Comparison of ENCODE assay signal across 1 cellular context in genomic region chr1:202959276-202959620, GRCh38.
A peak's percentile ranks its signal among the peaks of the same experiment; 100 is the strongest.
TF ChIP-seq lines count a peak whose summit lies in the region.

No MANE protein-coding gene starts in this region.

TF ChIP-seq in K562, 482 proteins besides CTCF, POLR2A, EP300 and RAD21 (continues in another document):
- TF ChIP-seq CEBPB (tag; IDR thresholded peaks at IDR 0.05) (peak; percentile 90), HMBOX1 (IDR thresholded peaks at IDR 0.05) (peak; percentile 63), CGGBP1 (CRISPR knock-in tag; IDR thresholded peaks at IDR 0.05) (no peak), CAMTA2 (CRISPR knock-in tag; conservative IDR thresholded peaks at IDR 0.05) (no peak), HDAC8 (tag; IDR thresholded peaks at IDR 0.05) (no peak), BCL6 (CRISPR knock-in tag; IDR thresholded peaks at IDR 0.05) (no peak), CTCFL (IDR thresholded peaks at IDR 0.05; ENCODE audit: borderline replicate concordance, insufficient read depth, low read depth, low read length, poor library complexity, severe bottlenecking) (no peak), ZBTB40 (IDR thresholded peaks at IDR 0.05) (no peak), ZBTB40 (CRISPR knock-in tag; IDR thresholded peaks at IDR 0.05) (no peak), ZNF764 (CRISPR knock-in tag; IDR thresholded peaks at IDR 0.05; ENCODE audit: low read depth) (no peak), ERF (CRISPR knock-in tag; IDR thresholded peaks at IDR 0.05) (no peak), TEAD1 (CRISPR knock-in tag; IDR thresholded peaks at IDR 0.05) (peak in 1 of 2 experiments; percentile 86; a peak in 1 of 4 replicates), ATF3 (IDR thresholded peaks at IDR 0.05) (peak; percentile 82), ATF3 (CRISPR knock-in tag; conservative IDR thresholded peaks at IDR 0.05) (no peak), ARNT (IDR thresholded peaks at IDR 0.05) (peak in 1 of 2 experiments; percentile 95; a peak in 1 of 4 replicates), KLF1 (tag; IDR thresholded peaks at IDR 0.05) (no peak), ILK (tag; IDR thresholded peaks at IDR 0.05; ENCODE audit: borderline replicate concordance, low read depth) (no peak), FOXK1 (CRISPR knock-in tag; IDR thresholded peaks at IDR 0.05; ENCODE audit: borderline replicate concordance) (no peak), ATF7 (IDR thresholded peaks at IDR 0.05) (no peak), FUS (optimal IDR thresholded peaks at IDR 0.05; ENCODE audit: low read depth, low read length) (no peak), JUND (IDR thresholded peaks at IDR 0.05; ENCODE audit: borderline replicate concordance, low read depth, low read length) (peak; percentile 78; the same call in 1 of the 2 replicates), JUND (tag; IDR thresholded peaks at IDR 0.05; ENCODE audit: borderline replicate concordance, low read depth, low read length) (peak; percentile 88), PHTF2 (CRISPR knock-in tag; IDR thresholded peaks at IDR 0.05) (no peak), ZNF124 (CRISPR knock-in tag; IDR thresholded peaks at IDR 0.05) (no peak), RBM34 (IDR thresholded peaks at IDR 0.05; ENCODE audit: borderline replicate concordance, insufficient read depth, low read length) (no peak), CREB3 (tag; conservative IDR thresholded peaks at IDR 0.05; ENCODE audit: low read depth) (no peak), JUN (IDR thresholded peaks at IDR 0.05; ENCODE audit: borderline replicate concordance, low read depth, low read length) (0 out of 2 replicates have a peak, but pooled peaks have one; percentile 46), JUN (CRISPR knock-in tag; IDR thresholded peaks at IDR 0.05; ENCODE audit: borderline replicate concordance) (no peak), C11orf30 (IDR thresholded peaks at IDR 0.05; ENCODE audit: low read depth) (no peak), ZNF253 (CRISPR knock-in tag; conservative IDR thresholded peaks at IDR 0.05) (no peak), MTA2 (IDR thresholded peaks at IDR 0.05; ENCODE audit: low read depth) (no peak), FIP1L1 (IDR thresholded peaks at IDR 0.05; ENCODE audit: low read depth, low read length, poor library complexity, severe bottlenecking) (no peak), FOXA3 (CRISPR knock-in tag; conservative IDR thresholded peaks at IDR 0.05 in 1 of 2, IDR thresholded peaks at IDR 0.05 in 1 of 2) (no peak), DNMT1 (IDR thresholded peaks at IDR 0.05) (no peak), GATAD2A (IDR thresholded peaks at IDR 0.05) (no peak), SRSF9 (IDR thresholded peaks at IDR 0.05; ENCODE audit: borderline replicate concordance, low read depth, low read length) (no peak), POLR2H (tag; IDR thresholded peaks at IDR 0.05; ENCODE audit: low read depth) (no peak), SUPT5H (IDR thresholded peaks at IDR 0.05) (no peak), ZNF696 (CRISPR knock-in tag; conservative IDR thresholded peaks at IDR 0.05) (no peak), HMG20B (CRISPR knock-in tag; IDR thresholded peaks at IDR 0.05) (no peak), MTA3 (IDR thresholded peaks at IDR 0.05; ENCODE audit: borderline replicate concordance) (no peak), TEAD4 (IDR thresholded peaks at IDR 0.05; ENCODE audit: low read length) (peak; percentile 82), TEAD4 (CRISPR knock-in tag; IDR thresholded peaks at IDR 0.05; ENCODE audit: borderline replicate concordance) (no peak)
- TF ChIP-seq, protein P1, sequence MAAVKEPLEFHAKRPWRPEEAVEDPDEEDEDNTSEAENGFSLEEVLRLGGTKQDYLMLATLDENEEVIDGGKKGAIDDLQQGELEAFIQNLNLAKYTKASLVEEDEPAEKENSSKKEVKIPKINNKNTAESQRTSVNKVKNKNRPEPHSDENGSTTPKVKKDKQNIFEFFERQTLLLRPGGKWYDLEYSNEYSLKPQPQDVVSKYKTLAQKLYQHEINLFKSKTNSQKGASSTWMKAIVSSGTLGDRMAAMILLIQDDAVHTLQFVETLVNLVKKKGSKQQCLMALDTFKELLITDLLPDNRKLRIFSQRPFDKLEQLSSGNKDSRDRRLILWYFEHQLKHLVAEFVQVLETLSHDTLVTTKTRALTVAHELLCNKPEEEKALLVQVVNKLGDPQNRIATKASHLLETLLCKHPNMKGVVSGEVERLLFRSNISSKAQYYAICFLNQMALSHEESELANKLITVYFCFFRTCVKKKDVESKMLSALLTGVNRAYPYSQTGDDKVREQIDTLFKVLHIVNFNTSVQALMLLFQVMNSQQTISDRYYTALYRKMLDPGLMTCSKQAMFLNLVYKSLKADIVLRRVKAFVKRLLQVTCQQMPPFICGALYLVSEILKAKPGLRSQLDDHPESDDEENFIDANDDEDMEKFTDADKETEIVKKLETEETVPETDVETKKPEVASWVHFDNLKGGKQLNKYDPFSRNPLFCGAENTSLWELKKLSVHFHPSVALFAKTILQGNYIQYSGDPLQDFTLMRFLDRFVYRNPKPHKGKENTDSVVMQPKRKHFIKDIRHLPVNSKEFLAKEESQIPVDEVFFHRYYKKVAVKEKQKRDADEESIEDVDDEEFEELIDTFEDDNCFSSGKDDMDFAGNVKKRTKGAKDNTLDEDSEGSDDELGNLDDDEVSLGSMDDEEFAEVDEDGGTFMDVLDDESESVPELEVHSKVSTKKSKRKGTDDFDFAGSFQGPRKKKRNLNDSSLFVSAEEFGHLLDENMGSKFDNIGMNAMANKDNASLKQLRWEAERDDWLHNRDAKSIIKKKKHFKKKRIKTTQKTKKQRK (IDR thresholded peaks at IDR 0.05; ENCODE audit: borderline replicate concordance, low read depth, low read length): no peak
- TF ChIP-seq, protein P2, sequence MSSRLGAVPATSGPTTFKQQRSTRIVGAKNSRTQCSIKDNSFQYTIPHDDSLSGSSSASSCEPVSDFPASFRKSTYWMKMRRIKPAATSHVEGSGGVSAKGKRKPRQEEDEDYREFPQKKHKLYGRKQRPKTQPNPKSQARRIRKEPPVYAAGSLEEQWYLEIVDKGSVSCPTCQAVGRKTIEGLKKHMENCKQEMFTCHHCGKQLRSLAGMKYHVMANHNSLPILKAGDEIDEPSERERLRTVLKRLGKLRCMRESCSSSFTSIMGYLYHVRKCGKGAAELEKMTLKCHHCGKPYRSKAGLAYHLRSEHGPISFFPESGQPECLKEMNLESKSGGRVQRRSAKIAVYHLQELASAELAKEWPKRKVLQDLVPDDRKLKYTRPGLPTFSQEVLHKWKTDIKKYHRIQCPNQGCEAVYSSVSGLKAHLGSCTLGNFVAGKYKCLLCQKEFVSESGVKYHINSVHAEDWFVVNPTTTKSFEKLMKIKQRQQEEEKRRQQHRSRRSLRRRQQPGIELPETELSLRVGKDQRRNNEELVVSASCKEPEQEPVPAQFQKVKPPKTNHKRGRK (tag; IDR thresholded peaks at IDR 0.05): no peak
- TF ChIP-seq, protein P3, sequence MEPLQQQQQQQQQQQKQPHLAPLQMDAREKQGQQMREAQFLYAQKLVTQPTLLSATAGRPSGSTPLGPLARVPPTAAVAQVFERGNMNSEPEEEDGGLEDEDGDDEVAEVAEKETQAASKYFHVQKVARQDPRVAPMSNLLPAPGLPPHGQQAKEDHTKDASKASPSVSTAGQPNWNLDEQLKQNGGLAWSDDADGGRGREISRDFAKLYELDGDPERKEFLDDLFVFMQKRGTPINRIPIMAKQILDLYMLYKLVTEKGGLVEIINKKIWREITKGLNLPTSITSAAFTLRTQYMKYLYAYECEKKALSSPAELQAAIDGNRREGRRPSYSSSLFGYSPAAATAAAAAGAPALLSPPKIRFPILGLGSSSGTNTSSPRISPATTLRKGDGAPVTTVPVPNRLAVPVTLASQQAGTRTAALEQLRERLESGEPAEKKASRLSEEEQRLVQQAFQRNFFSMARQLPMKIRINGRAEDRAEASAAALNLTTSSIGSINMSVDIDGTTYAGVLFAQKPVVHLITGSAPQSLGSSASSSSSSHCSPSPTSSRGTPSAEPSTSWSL (CRISPR knock-in tag; IDR thresholded peaks at IDR 0.05; ENCODE audit: borderline replicate concordance): no peak
